8 cellular contexts compared by ENCODE assay signal in genomic region chr7:131225619-131226101, GRCh38.
A peak's percentile ranks its signal among the peaks of the same experiment; 100 is the strongest.
DNase-seq lines count a peak whose midpoint lies in the region; ATAC-seq and TF ChIP-seq lines count a peak whose summit lies in the region.

No MANE protein-coding gene starts in this region.

- H3K27me3 ChIP-seq in heart left ventricle, result no peaks in the 10 kb centered on the region
- H3K27me3 ChIP-seq in sigmoid colon, result no peaks in the 10 kb centered on the region

- TF ChIP-seq CTCF in heart left ventricle (IDR thresholded peaks at IDR 0.05), result no peak
- TF ChIP-seq CTCF in sigmoid colon (IDR thresholded peaks at IDR 0.05), result no peak

- intact Hi-C loops in heart left ventricle (cut with DNase I), result loop anchor here in 2 of 10 donors (10.0 kb wide), 1 partner anchor 111 kb away; no protein-coding TSS in a partner anchor
- intact Hi-C loops in sigmoid colon (cut with DNase I), result loop anchor here (10.0 kb wide), 1 partner anchor 189 kb away; no protein-coding TSS in a partner anchor

- no peak overlapping the region for H3K4me3 ChIP-seq in heart left ventricle
- no peak overlapping the region for H3K4me3 ChIP-seq in sigmoid colon

- peak; percentile 36 for ATAC-seq in GM18907 (IDR thresholded peaks at IDR 0.05; ENCODE audit: unreplicated experiment)
- peak in 3 of 4 donors; percentile 74 to 87 (median 86) for ATAC-seq in heart left ventricle
- no peak for ATAC-seq in HG03378 (IDR thresholded peaks at IDR 0.05; ENCODE audit: unreplicated experiment)

- DNase-seq in RPMI7951 (ENCODE audit: low read depth) (peak; percentile 77), heart left ventricle (peak in 4 of 5 donors; percentile 6 to 54 (median 43)), sigmoid colon (peak; percentile 84), COR-L47 (lab: John Stamatoyannopoulos, UW) (no peak), NCI-H187 treated with DMSO at 0.1 percent for 48 hours (lab: John Stamatoyannopoulos, UW) (no peak), NCI-H1105 (lab: John Stamatoyannopoulos, UW) (no peak)

- peak in 3 of 4 donors; percentile 50 to 78 (median 55) for TF ChIP-seq EP300 in sigmoid colon (IDR thresholded peaks at IDR 0.05)

- WGBS in heart left ventricle, 4 donors, result 49 to 57% (median 53%) methylated on average over 6 of the region's 6 CpGs
- 11 to 56% methylated on average over 6 of the region's 6 CpGs for WGBS in sigmoid colon, 2 donors

- H3K4me1 ChIP-seq in heart left ventricle (peaks cover 0 to 21% (median 8%) of the 10 kb centered on the region in 12 donors), sigmoid colon (peaks cover 0 to 17% (median 15%) of the 10 kb centered on the region in 4 donors)

- H3K27ac ChIP-seq in heart left ventricle (peak overlapping the region in 8 of 12 donors; percentile 20 to 79 (median 55)), sigmoid colon (peak overlapping the region; percentile 70 to 73 (median 72))

- TF ChIP-seq POLR2A in heart left ventricle (IDR thresholded peaks at IDR 0.05) (no peak), sigmoid colon (IDR thresholded peaks at IDR 0.05) (no peak)

- no peaks in the 10 kb centered on the region for H3K36me3 ChIP-seq in heart left ventricle
- H3K36me3 ChIP-seq in sigmoid colon, result no peaks in the 10 kb centered on the region

- no peaks in the 10 kb centered on the region for H3K9me3 ChIP-seq in heart left ventricle
- H3K9me3 ChIP-seq in sigmoid colon, result no peaks in the 10 kb centered on the region

Comparison
In these comparisons a context has a peak if more than half of its experiments do, and no peak if none do; other contexts are left out.
1. DNase-seq: peak in RPMI7951 (single experiment), heart left ventricle (4 of 5) and sigmoid colon (single experiment); none in COR-L47 (single experiment), NCI-H187 treated with DMSO at 0.1 percent for 48 hours (single experiment) and NCI-H1105 (single experiment).